In the genomic region with DNA sequence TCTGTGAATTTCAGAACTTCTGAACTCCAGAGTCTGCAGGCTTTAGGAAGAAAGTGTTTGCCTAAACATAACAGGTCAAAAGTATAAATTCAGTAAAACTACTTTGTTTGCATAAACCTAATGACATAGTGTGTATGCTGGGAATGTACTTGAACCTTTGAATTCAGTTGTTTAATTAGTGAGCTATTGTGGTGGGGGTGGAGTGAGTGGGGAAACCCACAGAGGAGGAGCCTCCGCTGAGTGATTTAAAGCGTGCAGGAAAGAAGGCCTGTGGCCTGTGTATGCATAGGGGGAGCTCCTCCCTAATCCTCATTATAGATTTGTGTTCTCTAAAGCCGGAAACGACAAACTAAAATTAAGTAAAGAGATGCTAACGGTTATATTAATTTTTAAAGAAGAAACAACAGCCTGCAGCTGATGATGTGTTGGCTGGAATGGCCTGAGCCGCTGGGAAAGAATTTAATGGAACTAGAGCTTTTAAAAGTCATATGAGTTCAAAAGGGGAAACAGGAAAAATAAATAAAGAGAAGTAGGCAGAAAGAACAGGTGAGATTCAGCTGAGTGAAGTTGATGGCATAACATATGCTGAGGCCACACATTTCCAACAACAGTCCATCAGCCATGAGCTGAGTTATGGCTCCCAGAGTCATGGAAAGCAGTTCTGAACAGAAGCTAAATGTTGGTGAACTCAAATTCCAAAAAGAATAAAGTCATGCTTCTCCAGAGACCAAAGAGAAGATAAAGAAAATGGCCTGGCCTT, we compare ENCODE assay signal across 11 cellular contexts.
DNase-seq lines count a peak whose midpoint lies in the region; ATAC-seq and TF ChIP-seq lines count a peak whose summit lies in the region.
"Had no signal": no experiment of that assay in that cellular context is flagged by ENCODE, and none has a peak within 500 bp of the region (broad histone marks: within the 10 kb centered on the region; RNA-seq: fewer than 3 reads in every experiment).

No MANE protein-coding gene starts in this region.

- H3K79me2 ChIP-seq in OCI-LY7 (ENCODE audit: insufficient read depth, low read depth, low read length): no peaks in the 10 kb centered on the region

- CTCF ChIA-PET in OCI-LY7 (lab: Charles Lee; ENCODE audit: unreplicated experiment): no interaction called here

- H4K20me1 ChIP-seq in OCI-LY7 (ENCODE audit: insufficient read depth, low read length): no peaks in the 10 kb centered on the region

- peak; percentile 71 for ATAC-seq in GM18499 (IDR thresholded peaks at IDR 0.05; ENCODE audit: insufficient read depth, unreplicated experiment)
- ATAC-seq in GM21381 (IDR thresholded peaks at IDR 0.05; ENCODE audit: unreplicated experiment): peak; percentile 85
- peak; percentile 80 for ATAC-seq in HG03103 (IDR thresholded peaks at IDR 0.05; ENCODE audit: low read depth, unreplicated experiment)

- no peak for TF ChIP-seq CTCF in OCI-LY7 (conservative IDR thresholded peaks at IDR 0.05; ENCODE audit: low read length)

- H3K9me3 ChIP-seq in OCI-LY7 (ENCODE audit: low read length): no peaks in the 10 kb centered on the region

- no peak overlapping the region for H3K27ac ChIP-seq in OCI-LY7 (ENCODE audit: low read depth, low read length, poor library complexity, severe bottlenecking)
- no peak overlapping the region for H3K27ac ChIP-seq in caudate nucleus (ENCODE audit: low read depth, low read length)

- intact Hi-C loops in OCI-LY7 (cut with micrococcal nuclease; ENCODE audit: unreplicated experiment): no loop called here

- no peak overlapping the region; the same call in 1 of the 2 replicates for H3K4me2 ChIP-seq in OCI-LY7 (ENCODE audit: low read length)

- no peak overlapping the region for H2AFZ ChIP-seq in OCI-LY7 (ENCODE audit: low read length)

- peak; percentile 1 for DNase-seq in OCI-LY7 (ENCODE audit: low spot score)
- DNase-seq in caudate nucleus (lab: John Stamatoyannopoulos, UW): no peak
- DNase-seq in stimulated activated CD4-positive, alpha-beta T cell treated with anti-CD3 and anti-CD28 coated beads, Interleukin-15, amount 100 ng/mL, for 24 hours: no peak
- DNase-seq in medulla oblongata (ENCODE audit: extremely low spot score): no peak
- no peak for DNase-seq in dedifferentiated amniotic fluid mesenchymal stem cell (ENCODE audit: extremely low spot score)
- DNase-seq: activated CD4-positive, CD25-positive, alpha-beta regulatory T cell; mesendoderm; NCI-H526 had no signal

- no peak overlapping the region for H3K4me3 ChIP-seq in OCI-LY7 (ENCODE audit: low read depth, low read length, poor library complexity, severe bottlenecking)

- no peaks in the 10 kb centered on the region for H3K9me2 ChIP-seq in OCI-LY7 (ENCODE audit: insufficient read depth, low read length)

- BruUV-seq in OCI-LY7 (replicated peaks; lab: Mats Ljungman, UMichigan): no TSS peak

- H3K4me1 ChIP-seq in OCI-LY7 (ENCODE audit: insufficient read depth, low read length, poor library complexity, severe bottlenecking): no peaks in the 10 kb centered on the region

- H3K36me3 ChIP-seq in OCI-LY7 (ENCODE audit: insufficient read depth, low read length): no peaks in the 10 kb centered on the region

- POLR2A ChIA-PET in OCI-LY7 (lab: Charles Lee): interaction anchor here (0.6 to 0.9 kb wide), 5 partner anchors 17 to 102 kb away, joined by 3 to 6 read pairs (median 4); no protein-coding TSS in a partner anchor
